ENCODE assay signal across 8 cellular contexts in the genomic region with DNA sequence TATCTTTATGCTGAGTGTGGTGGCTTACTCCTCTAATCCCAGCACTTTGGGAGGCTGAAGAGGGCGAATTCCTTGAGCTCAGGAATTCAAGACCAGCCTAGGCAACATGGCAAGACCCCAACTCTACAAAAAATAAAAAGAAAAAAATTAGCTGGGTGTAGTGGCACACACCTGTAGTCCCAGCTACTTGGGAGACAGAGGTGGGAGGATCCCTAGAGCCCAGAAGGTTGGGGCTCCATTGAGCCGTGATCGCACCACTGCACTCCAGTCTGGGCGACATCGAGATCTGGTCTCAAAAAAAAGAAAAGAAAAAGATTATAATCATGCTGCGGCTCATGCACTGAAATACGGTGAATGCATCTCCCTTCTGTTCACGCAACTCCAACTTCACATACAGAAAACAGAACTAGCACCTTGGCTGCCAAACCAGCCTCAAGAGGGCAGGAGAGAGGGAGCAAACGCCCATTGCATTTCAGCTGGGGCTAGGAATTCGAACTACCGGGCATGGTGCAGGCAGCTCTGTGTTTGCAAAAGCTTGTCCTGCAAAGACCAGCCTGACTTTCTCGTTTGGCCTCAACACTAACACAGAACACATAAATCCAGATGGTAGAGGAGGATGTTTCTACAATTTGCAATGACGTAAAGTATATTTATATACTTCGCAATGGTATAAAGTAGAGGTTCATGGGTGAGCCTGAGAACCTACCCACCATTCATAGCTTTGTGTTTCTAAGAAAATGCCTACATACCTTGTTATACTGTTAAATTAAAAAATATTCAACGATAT. TPM values are rescaled to one million over a fixed set of nuclear protein-coding genes. Genes with fewer than 3 reads are reported as not detected.
A peak's percentile ranks its signal among the peaks of the same experiment; 100 is the strongest.
DNase-seq lines count a peak whose midpoint lies in the region; ATAC-seq, FAIRE-seq and TF ChIP-seq lines count a peak whose summit lies in the region.

No MANE protein-coding gene starts in this region.

- no peaks in the 10 kb centered on the region for H3K36me3 ChIP-seq in colonic mucosa
- no peaks in the 10 kb centered on the region for H3K36me3 ChIP-seq in HepG2 (replicated peaks in 1 of 2; ENCODE audit: control insufficient read depth in 1 of 2, insufficient read depth in 2 of 2, low read length in 2 of 2)

- ATAC-seq in activated B cell treated with CpG ODN at 0.5 μM for 24 hours (ENCODE audit: low read depth) (peak; percentile 97), HepG2 (peak; percentile 97), GM18868 (IDR thresholded peaks at IDR 0.05; ENCODE audit: unreplicated experiment) (no peak)

- H3K9me3 Mint-ChIP-seq in activated B cell treated with CpG ODN at 0.5 μM for 24 hours, result no peaks in the 10 kb centered on the region

- TF ChIP-seq EP300 in HepG2 (IDR thresholded peaks at IDR 0.05; ENCODE audit: low read depth in 2 of 2, low read length in 2 of 2) (no peak), HepG2 (CRISPR knock-in tag; IDR thresholded peaks at IDR 0.05; ENCODE audit: borderline replicate concordance) (no peak)

- no peak overlapping the region for H2AFZ ChIP-seq in HepG2 (ENCODE audit: low read length)

- H3K27ac ChIP-seq in colonic mucosa (no peak overlapping the region), HepG2 (ENCODE audit: extremely low read length, insufficient read depth, low read length) (no peak overlapping the region)

- no peaks in the 10 kb centered on the region for H3K36me3 Mint-ChIP-seq in activated B cell treated with CpG ODN at 0.5 μM for 24 hours (ENCODE audit: low read depth)

- H3K4me3 Mint-ChIP-seq in activated B cell treated with CpG ODN at 0.5 μM for 24 hours, result no peak overlapping the region

- in situ Hi-C loops in HepG2 (cut with HindIII; ENCODE audit: extremely low pct_ligation_motif_present, low pct_unique_long_range_greater_than_20kb), result no loop called here

- peak; percentile 87 for FAIRE-seq in HepG2 (lab: Jason Lieb, UNC)

- TF ChIP-seq CTCF in activated B cell treated with CpG ODN at 0.5 μM for 24 hours (IDR thresholded peaks at IDR 0.05), result peak; percentile 33
- TF ChIP-seq CTCF in colonic mucosa (IDR thresholded peaks at IDR 0.05), result peak; percentile 57
- TF ChIP-seq CTCF in HepG2 (CRISPR knock-in tag; IDR thresholded peaks at IDR 0.05), result peak; percentile 83

- H3K4me1 ChIP-seq in colonic mucosa, result no peaks in the 10 kb centered on the region
- H3K4me1 ChIP-seq in HepG2 (ENCODE audit: insufficient read depth, low read length), result peaks cover 9% of the 10 kb centered on the region

- H3K4me1 Mint-ChIP-seq in activated B cell treated with CpG ODN at 0.5 μM for 24 hours, result peaks cover 5% of the 10 kb centered on the region

- H3K9ac ChIP-seq in colonic mucosa (ENCODE audit: low read depth in 2 of 2, low read length in 2 of 2) (no peak overlapping the region), HepG2 (ENCODE audit: insufficient read depth, low read depth, low read length) (no peak overlapping the region)

- H3K4me3 ChIP-seq in colonic mucosa, result no peak overlapping the region
- H3K4me3 ChIP-seq in HepG2 (replicated peaks in 1 of 3; ENCODE audit: insufficient read depth in 1 of 3, low read depth in 2 of 3, low read length in 3 of 3), result no peak overlapping the region

- H3K4me2 ChIP-seq in HepG2 (ENCODE audit: low read depth, low read length), result no peak overlapping the region; the same call in 1 of the 2 replicates

- H3K9me3 ChIP-seq in colonic mucosa (no peaks in the 10 kb centered on the region), HepG2 (ENCODE audit: low read length) (no peaks in the 10 kb centered on the region)

- POLR2A ChIA-PET in activated B cell treated with CpG ODN at 0.5 μM for 24 hours (lab: Charles Lee), result interaction anchor here (0.8 to 1.5 kb wide), 6 partner anchors 8 to 186 kb away, joined by 3 to 16 read pairs (median 6); a partner anchor contains a TSS
- POLR2A ChIA-PET in HepG2 (lab: Yijun Ruan, JAX), result interaction anchor here (0.8 to 1.3 kb wide), 4 partner anchors 9 to 176 kb away, joined by 3 to 16 read pairs (median 3); a partner anchor contains a TSS

- no peaks in the 10 kb centered on the region for H3K79me2 ChIP-seq in HepG2 (ENCODE audit: insufficient read depth, low read length)

- no peak for TF ChIP-seq POLR2A in HepG2 (IDR thresholded peaks at IDR 0.05; ENCODE audit: insufficient read depth in 1 of 2, low read depth in 2 of 2, low read length in 2 of 2)

- peak; percentile 29; the same call in 1 of the 2 replicates for TF ChIP-seq RAD21 in HepG2 (CRISPR knock-in tag; IDR thresholded peaks at IDR 0.05)

- no TSS peak for BruUV-seq in HepG2 (replicated peaks; lab: Mats Ljungman, UMichigan)

- peaks cover 9% of the 10 kb centered on the region for H3K27me3 Mint-ChIP-seq in activated B cell treated with CpG ODN at 0.5 μM for 24 hours

- peak; percentile 14 for DNase-seq in NCI-H345 (lab: John Stamatoyannopoulos, UW)
- no peak for DNase-seq in NCI-H345 treated with DMSO at 0.1 percent for 48 hours (lab: John Stamatoyannopoulos, UW; ENCODE audit: unreplicated experiment)
- DNase-seq in NCI-H2171 (lab: John Stamatoyannopoulos, UW), result peak; percentile 60
- peak; percentile 48 for DNase-seq in activated B cell treated with CpG ODN at 0.5 μM for 24 hours
- peak; percentile 61 for DNase-seq in colonic mucosa
- DNase-seq in HepG2 (ENCODE audit: low spot score), result peak; percentile 70
- DNase-seq in stimulated activated CD8-positive, alpha-beta memory T cell treated with anti-CD3 and anti-CD28 coated beads, Interleukin-12 subunit alpha, Interleukin-12 subunit beta, amount 100 ng/mL, for 1 hour (ENCODE audit: low read depth), result peak; percentile 31

- H3K27ac Mint-ChIP-seq in activated B cell treated with CpG ODN at 0.5 μM for 24 hours, result no peak overlapping the region

- H3K27me3 ChIP-seq in colonic mucosa (no peaks in the 10 kb centered on the region), HepG2 (ENCODE audit: control insufficient read depth in 1 of 2, insufficient read depth in 2 of 2, low read length in 2 of 2) (no peaks in the 10 kb centered on the region)

- 1% methylated on average over 14 of the region's 15 CpGs for WGBS in HepG2 (ENCODE audit: low lambda C conversion rate)

- intact Hi-C loops in activated B cell treated with CpG ODN at 0.5 μM for 24 hours (cut with micrococcal nuclease), result loop anchor here (1.0 to 2.0 kb wide), 5 partner anchors 8 to 186 kb away; a partner anchor contains a TSS
- intact Hi-C loops in colonic mucosa (cut with DNase I), result no loop called here
- intact Hi-C loops in HepG2 (cut with micrococcal nuclease; ENCODE audit: unreplicated experiment), result no loop called here

- H4K20me1 ChIP-seq in HepG2 (ENCODE audit: insufficient read depth, low read length), result no peaks in the 10 kb centered on the region

- CTCF ChIA-PET in activated B cell treated with CpG ODN at 0.5 μM for 24 hours (lab: Charles Lee) (interaction anchor here (0.6 to 2.4 kb wide), 25 partner anchors 9 to 693 kb away, joined by 3 to 23 read pairs (median 5); a partner anchor contains a TSS), HepG2 (lab: Yijun Ruan, JAX; ENCODE audit: low intra/inter-chr PET ratio, low total read pairs) (interaction anchor here (1.0 kb wide), 1 partner anchor 22 kb away, joined by 3 read pairs; no protein-coding TSS in a partner anchor)

RNA-seq across cellular contexts. Expression of a gene that starts 6.3 kb away (rescaled TPM):
- total RNA-seq in activated B cell treated with CpG ODN at 0.5 μM for 24 hours (10.0 and 11.4 TPM in 2 replicates), colonic mucosa (1 to 10 TPM; 1.8 to 4.3 TPM), HepG2 (2016; rRNA removed; fragmentation: Illumina TruSeq; extraction: Trizol) (0.27 TPM in 1 of 2 replicates, not detected in the other)
- total RNA-seq in HepG2 (2016; cell fraction: cytosol; rRNA removed; fragmentation: Illumina TruSeq; extraction: Trizol; ENCODE audit: low read depth), result 0.71 TPM in 2 replicates
- total RNA-seq in HepG2 (2016; cell fraction: insoluble cytoplasmic fraction; rRNA removed; fragmentation: Illumina TruSeq; extraction: Trizol), result 0.21 and 0.39 TPM in 2 replicates
- 0.19 and 0.48 TPM in 2 replicates for total RNA-seq in HepG2 (2016; cell fraction: membrane; rRNA removed; fragmentation: Illumina TruSeq; extraction: Trizol)
- 0.25 TPM in 1 of 2 replicates, not detected in the other for total RNA-seq in HepG2 (2016; cell fraction: nucleus; rRNA removed; fragmentation: Illumina TruSeq; extraction: Trizol)
- 2.7 and 3.3 TPM in 2 replicates for polyA plus RNA-seq in HepG2 (2011; rRNA removed)
- polyA plus RNA-seq in HepG2 (2011; cell fraction: cytosol; rRNA removed), result 2.1 and 3.4 TPM in 2 replicates
- 4.6 and 7.5 TPM in 2 replicates for polyA plus RNA-seq in HepG2 (2011; cell fraction: nucleus; rRNA removed)
- polyA plus RNA-seq in HepG2 (2012), result 2.1 and 2.8 TPM in 2 replicates
- 1.6 and 1.8 TPM in 2 replicates for polyA plus RNA-seq in HepG2 (2016; cell fraction: cytosol; fragmentation: Illumina TruSeq; extraction: Trizol; ENCODE audit: low read depth)
- 0.53 and 1.0 TPM in 2 replicates for polyA plus RNA-seq in HepG2 (2016; cell fraction: insoluble cytoplasmic fraction; fragmentation: Illumina TruSeq; extraction: Trizol; ENCODE audit: low read depth)
- polyA plus RNA-seq in HepG2 (2016; cell fraction: membrane; fragmentation: Illumina TruSeq; extraction: Trizol; ENCODE audit: low read depth), result 0.81 and 1.6 TPM in 2 replicates
- polyA plus RNA-seq in HepG2 (2016; cell fraction: nucleus; fragmentation: Illumina TruSeq; extraction: Trizol; ENCODE audit: insufficient read depth, low read depth), result 1.7 and 2.3 TPM in 2 replicates
- 0.82 and 3.0 TPM in 2 replicates for polyA minus RNA-seq in HepG2 (2011; rRNA and poly(A)+ RNA removed; ENCODE audit: low replicate concordance)
- 1.2 TPM in 1 of 2 replicates, not detected in the other for polyA minus RNA-seq in HepG2 (2011; cell fraction: cytosol; rRNA and poly(A)+ RNA removed)
- 0.77 and 1.6 TPM in 2 replicates for polyA minus RNA-seq in HepG2 (2011; cell fraction: nucleus; rRNA and poly(A)+ RNA removed)

RNA-seq across cellular contexts. Expression of a gene that starts 24.0 kb away (rescaled TPM):
- total RNA-seq in activated B cell treated with CpG ODN at 0.5 μM for 24 hours (3,087 and 3,439 TPM in 2 replicates), colonic mucosa (1,000 to 10,000 TPM; 1,796 to 1,829 TPM), HepG2 (2016; rRNA removed; fragmentation: Illumina TruSeq; extraction: Trizol) (1,051 and 1,499 TPM in 2 replicates)
- 1,087 and 1,361 TPM in 2 replicates for total RNA-seq in HepG2 (2016; cell fraction: cytosol; rRNA removed; fragmentation: Illumina TruSeq; extraction: Trizol; ENCODE audit: low read depth)
- total RNA-seq in HepG2 (2016; cell fraction: insoluble cytoplasmic fraction; rRNA removed; fragmentation: Illumina TruSeq; extraction: Trizol), result 1,096 and 1,452 TPM in 2 replicates
- total RNA-seq in HepG2 (2016; cell fraction: membrane; rRNA removed; fragmentation: Illumina TruSeq; extraction: Trizol), result 2,264 and 2,553 TPM in 2 replicates
- 614 and 672 TPM in 2 replicates for total RNA-seq in HepG2 (2016; cell fraction: nucleus; rRNA removed; fragmentation: Illumina TruSeq; extraction: Trizol)
- polyA plus RNA-seq in HepG2 (2011; rRNA removed), result 3,218 and 3,279 TPM in 2 replicates
- polyA plus RNA-seq in HepG2 (2011; cell fraction: cytosol; rRNA removed), result 5,445 and 6,556 TPM in 2 replicates
- 1,725 and 2,021 TPM in 2 replicates for polyA plus RNA-seq in HepG2 (2011; cell fraction: nucleus; rRNA removed)
- polyA plus RNA-seq in HepG2 (2012), result 2,306 and 3,237 TPM in 2 replicates
- polyA plus RNA-seq in HepG2 (2016; cell fraction: cytosol; fragmentation: Illumina TruSeq; extraction: Trizol; ENCODE audit: low read depth), result 2,660 and 3,068 TPM in 2 replicates
- polyA plus RNA-seq in HepG2 (2016; cell fraction: insoluble cytoplasmic fraction; fragmentation: Illumina TruSeq; extraction: Trizol; ENCODE audit: low read depth), result 2,953 and 3,012 TPM in 2 replicates
- polyA plus RNA-seq in HepG2 (2016; cell fraction: membrane; fragmentation: Illumina TruSeq; extraction: Trizol; ENCODE audit: low read depth), result 4,441 and 4,891 TPM in 2 replicates
- polyA plus RNA-seq in HepG2 (2016; cell fraction: nucleus; fragmentation: Illumina TruSeq; extraction: Trizol; ENCODE audit: insufficient read depth, low read depth), result 1,802 and 1,847 TPM in 2 replicates
- polyA minus RNA-seq in HepG2 (2011; rRNA and poly(A)+ RNA removed; ENCODE audit: low replicate concordance), result 2,170 and 2,278 TPM in 2 replicates
- 946 and 956 TPM in 2 replicates for polyA minus RNA-seq in HepG2 (2011; cell fraction: cytosol; rRNA and poly(A)+ RNA removed)
- 510 and 805 TPM in 2 replicates for polyA minus RNA-seq in HepG2 (2011; cell fraction: nucleus; rRNA and poly(A)+ RNA removed)

RNA-seq across cellular contexts. Expression of a gene that starts 56.1 kb away (rescaled TPM):
- total RNA-seq in activated B cell treated with CpG ODN at 0.5 μM for 24 hours, result 29.4 and 37.4 TPM in 2 replicates
- 10 to 100 TPM; 16.1 to 31.3 TPM for total RNA-seq in colonic mucosa
- 12.8 and 14.3 TPM in 2 replicates for total RNA-seq in HepG2 (2016; rRNA removed; fragmentation: Illumina TruSeq; extraction: Trizol)
- total RNA-seq in HepG2 (2016; cell fraction: cytosol; rRNA removed; fragmentation: Illumina TruSeq; extraction: Trizol; ENCODE audit: low read depth), result 2.3 and 2.9 TPM in 2 replicates
- 11.6 and 13.1 TPM in 2 replicates for total RNA-seq in HepG2 (2016; cell fraction: insoluble cytoplasmic fraction; rRNA removed; fragmentation: Illumina TruSeq; extraction: Trizol)
- 4.8 and 4.9 TPM in 2 replicates for total RNA-seq in HepG2 (2016; cell fraction: membrane; rRNA removed; fragmentation: Illumina TruSeq; extraction: Trizol)
- total RNA-seq in HepG2 (2016; cell fraction: nucleus; rRNA removed; fragmentation: Illumina TruSeq; extraction: Trizol), result 11.8 and 13.5 TPM in 2 replicates
- 15.9 and 22.2 TPM in 2 replicates for polyA plus RNA-seq in HepG2 (2011; rRNA removed)
- 11.2 and 19.2 TPM in 2 replicates for polyA plus RNA-seq in HepG2 (2011; cell fraction: cytosol; rRNA removed)
- 47.3 and 47.9 TPM in 2 replicates for polyA plus RNA-seq in HepG2 (2011; cell fraction: nucleus; rRNA removed)
- polyA plus RNA-seq in HepG2 (2012), result 12.7 and 15.0 TPM in 2 replicates
- 1.2 and 1.7 TPM in 2 replicates for polyA plus RNA-seq in HepG2 (2016; cell fraction: cytosol; fragmentation: Illumina TruSeq; extraction: Trizol; ENCODE audit: low read depth)
- 11.3 and 13.8 TPM in 2 replicates for polyA plus RNA-seq in HepG2 (2016; cell fraction: insoluble cytoplasmic fraction; fragmentation: Illumina TruSeq; extraction: Trizol; ENCODE audit: low read depth)
- polyA plus RNA-seq in HepG2 (2016; cell fraction: membrane; fragmentation: Illumina TruSeq; extraction: Trizol; ENCODE audit: low read depth), result 3.3 and 3.4 TPM in 2 replicates
- 22.8 and 23.0 TPM in 2 replicates for polyA plus RNA-seq in HepG2 (2016; cell fraction: nucleus; fragmentation: Illumina TruSeq; extraction: Trizol; ENCODE audit: insufficient read depth, low read depth)
- polyA minus RNA-seq in HepG2 (2011; rRNA and poly(A)+ RNA removed; ENCODE audit: low replicate concordance), result 12.7 and 34.2 TPM in 2 replicates
- polyA minus RNA-seq in HepG2 (2011; cell fraction: cytosol; rRNA and poly(A)+ RNA removed), result 9.8 and 12.7 TPM in 2 replicates
- 14.4 and 15.1 TPM in 2 replicates for polyA minus RNA-seq in HepG2 (2011; cell fraction: nucleus; rRNA and poly(A)+ RNA removed)

Comparison
In these comparisons a context has a peak if more than half of its experiments do, and no peak if none do; other contexts are left out.
1. CTCF ChIP-seq: peak in every context shown above with its lines; median percentile 83 in HepG2; 57 in colonic mucosa; 33 in activated B cell treated with CpG ODN at 0.5 μM for 24 hours.